Comparison of ENCODE assay signal across 8 cellular contexts in the genomic region with DNA sequence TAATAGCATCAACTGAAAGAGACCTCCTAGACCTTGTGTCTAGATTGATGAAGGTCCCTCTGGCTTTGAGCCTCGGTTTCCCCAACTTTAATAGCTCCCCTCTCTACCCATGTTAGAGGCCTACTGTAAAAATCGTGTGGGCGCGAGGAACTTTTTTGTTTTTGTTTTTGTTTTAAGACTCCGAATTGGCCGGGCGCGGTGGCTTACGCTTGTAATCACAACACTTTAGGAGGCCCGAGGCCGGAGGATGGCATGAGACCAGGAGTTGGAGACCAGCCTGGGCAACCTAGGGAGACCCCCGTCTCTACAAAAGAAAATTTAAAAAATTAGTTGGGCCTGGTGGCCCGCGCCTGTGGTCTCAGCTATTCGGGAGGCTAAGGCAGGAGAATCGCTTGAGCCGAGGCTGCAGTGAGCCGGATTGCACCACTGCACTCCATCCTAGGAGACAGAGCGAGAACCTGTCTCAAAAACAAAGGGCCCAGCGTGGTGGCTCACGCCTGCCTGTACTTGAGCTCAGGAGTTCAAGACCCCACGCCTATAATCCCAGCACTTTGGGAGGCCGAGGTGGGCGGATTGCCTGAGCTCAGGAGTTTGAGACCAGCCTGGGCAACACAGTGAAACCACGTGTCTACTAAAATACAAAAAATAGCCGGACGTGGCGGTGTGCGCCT. TPM values are rescaled to one million over a fixed set of nuclear protein-coding genes. Genes with fewer than 3 reads are reported as not detected.
DNase-seq lines count a peak whose midpoint lies in the region; ATAC-seq and TF ChIP-seq lines count a peak whose summit lies in the region.

No MANE protein-coding gene starts in this region.

- H3K36me3 ChIP-seq in MG63 (peaks cover 28% of the 10 kb centered on the region), breast epithelium (no peaks in the 10 kb centered on the region)

- TF ChIP-seq CTCF in AG04449 (IDR thresholded peaks at IDR 0.05; ENCODE audit: insufficient read depth, low read length, missing control alignments) (no peak), breast epithelium (IDR thresholded peaks at IDR 0.05) (no peak), mesothelial cell of epicardium (IDR thresholded peaks at IDR 0.05; ENCODE audit: unreplicated experiment) (no peak)

- intact Hi-C loops in breast epithelium (cut with DNase I; ENCODE audit: low total_unique reads), result no loop called here

- H3K4me1 Mint-ChIP-seq in mesothelial cell of epicardium, result peaks cover 36% of the 10 kb centered on the region

- POLR2A ChIA-PET in AG04449 (lab: Yijun Ruan, JAX), result interaction anchor here (0.7 to 2.3 kb wide), 16 partner anchors 10 to 217 kb away, joined by 3 to 22 read pairs (median 4); partner anchors contain the start of genes HSPBP1, KMT5C, TMEM238 and UBE2S

- no peaks in the 10 kb centered on the region for H3K27me3 Mint-ChIP-seq in mesothelial cell of epicardium (ENCODE audit: low read depth)

- no peak for ATAC-seq in GM18909 (IDR thresholded peaks at IDR 0.05; ENCODE audit: poor library complexity, unreplicated experiment)
- ATAC-seq in HG03159 (IDR thresholded peaks at IDR 0.05; ENCODE audit: unreplicated experiment), result no peak
- ATAC-seq in GM18519 (IDR thresholded peaks at IDR 0.05; ENCODE audit: low FRiP score, unreplicated experiment), result no peak

- peak; percentile 40 for TF ChIP-seq POLR2A in breast epithelium (IDR thresholded peaks at IDR 0.05)

- H3K4me3 Mint-ChIP-seq in mesothelial cell of epicardium, result peak overlapping the region; percentile 77

- H3K4me3 ChIP-seq in AG04449 (ENCODE audit: low read depth, low read length), result peak overlapping the region; percentile 52
- H3K4me3 ChIP-seq in MG63, result peak overlapping the region; percentile 91
- H3K4me3 ChIP-seq in breast epithelium, result peak overlapping the region; percentile 87 to 93 (median 91)

- H3K27me3 ChIP-seq in MG63 (no peaks in the 10 kb centered on the region), breast epithelium (no peaks in the 10 kb centered on the region)

- no peaks in the 10 kb centered on the region for H3K36me3 Mint-ChIP-seq in mesothelial cell of epicardium

- H3K27ac Mint-ChIP-seq in mesothelial cell of epicardium, result peak overlapping the region; percentile 98

- CTCF ChIA-PET in AG04449 (lab: Yijun Ruan, JAX), result interaction anchor here (0.6 to 1.9 kb wide), 12 partner anchors 9 to 208 kb away, joined by 3 to 7 read pairs (median 3); no protein-coding TSS in a partner anchor

- H3K9me3 ChIP-seq in MG63 (no peaks in the 10 kb centered on the region), breast epithelium (no peaks in the 10 kb centered on the region)

- DNase-seq in AG04449 (ENCODE audit: low read depth, low spot score) (no peak), MG63 (no peak), breast epithelium (ENCODE audit: low spot score in 2 of 2) (no peak), mesothelial cell of epicardium (ENCODE audit: low spot score in 2 of 2, unreplicated experiment in 2 of 2) (no peak)
- no peak for DNase-seq in activated CD4-positive, CD25-positive, alpha-beta regulatory T cell (lab: John Stamatoyannopoulos, UW)

- no peaks in the 10 kb centered on the region for H3K9me3 Mint-ChIP-seq in mesothelial cell of epicardium

- peak overlapping the region; percentile 83 to 93 for H3K27ac ChIP-seq in breast epithelium

- peaks cover 6 to 9% of the 10 kb centered on the region in 2 donors for H3K4me1 ChIP-seq in breast epithelium

RNA-seq across cellular contexts. Expression of gene PPP6R1, which starts 0.9 kb away (rescaled TPM):
- 59.5 and 102 TPM in 2 replicates for total RNA-seq in MG63 (2014; rRNA removed; shearing (Covaris generic); ENCODE audit: low replicate concordance)
- total RNA-seq in breast epithelium, result 10 to 100 TPM; 23.8 to 31.5 (median 28.2) TPM
- total RNA-seq in mesothelial cell of epicardium, result 70.1 to 73.0 TPM (median 71.5 TPM) in 3 replicates

RNA-seq across cellular contexts. Expression of gene HSPBP1, which starts 20.2 kb away (rescaled TPM):
- total RNA-seq in MG63 (2014; rRNA removed; shearing (Covaris generic); ENCODE audit: low replicate concordance), result 64.6 and 122 TPM in 2 replicates
- total RNA-seq in breast epithelium (10 to 100 TPM; 13.3 to 36.1 (median 32.6) TPM), mesothelial cell of epicardium (28.9 to 30.4 TPM (median 29.1 TPM) in 3 replicates)

RNA-seq across cellular contexts. Expression of gene BRSK1, which starts 24.1 kb away (rescaled TPM):
- total RNA-seq in MG63 (2014; rRNA removed; shearing (Covaris generic); ENCODE audit: low replicate concordance), result 0.89 TPM in 1 of 2 replicates, not detected in the other
- 1 to 10 TPM in 2 of 3 donors, not detected in 1; 2.5 to 4.6 TPM for total RNA-seq in breast epithelium
- 38.5 to 46.0 TPM (median 43.4 TPM) in 3 replicates for total RNA-seq in mesothelial cell of epicardium

RNA-seq across cellular contexts. Expression of gene TMEM86B, which starts 31.1 kb away (rescaled TPM):
- 0.16 TPM in 1 of 2 replicates, not detected in the other for total RNA-seq in MG63 (2014; rRNA removed; shearing (Covaris generic); ENCODE audit: low replicate concordance)
- total RNA-seq in breast epithelium, result 1 to 10 TPM in 2 of 3 donors, under 1 TPM in 1; 0.80 to 3.6 (median 1.6) TPM
- 5.9 to 6.7 TPM (median 6.7 TPM) in 3 replicates for total RNA-seq in mesothelial cell of epicardium

RNA-seq across cellular contexts. Expression of gene PTPRH, which starts 50.4 kb away (rescaled TPM):
- total RNA-seq in MG63 (2014; rRNA removed; shearing (Covaris generic); ENCODE audit: low replicate concordance), result 3.9 and 11.8 TPM in 2 replicates
- total RNA-seq in breast epithelium, result 10 to 100 TPM in 1 of 3 donors, 1 to 10 TPM in 1, under 1 TPM in 1; 0.73 to 10.2 (median 2.1) TPM
- 10.4 to 10.7 TPM (median 10.5 TPM) in 3 replicates for total RNA-seq in mesothelial cell of epicardium
